Comparison of ENCODE assay signal across 12 cellular contexts in the genomic region with DNA sequence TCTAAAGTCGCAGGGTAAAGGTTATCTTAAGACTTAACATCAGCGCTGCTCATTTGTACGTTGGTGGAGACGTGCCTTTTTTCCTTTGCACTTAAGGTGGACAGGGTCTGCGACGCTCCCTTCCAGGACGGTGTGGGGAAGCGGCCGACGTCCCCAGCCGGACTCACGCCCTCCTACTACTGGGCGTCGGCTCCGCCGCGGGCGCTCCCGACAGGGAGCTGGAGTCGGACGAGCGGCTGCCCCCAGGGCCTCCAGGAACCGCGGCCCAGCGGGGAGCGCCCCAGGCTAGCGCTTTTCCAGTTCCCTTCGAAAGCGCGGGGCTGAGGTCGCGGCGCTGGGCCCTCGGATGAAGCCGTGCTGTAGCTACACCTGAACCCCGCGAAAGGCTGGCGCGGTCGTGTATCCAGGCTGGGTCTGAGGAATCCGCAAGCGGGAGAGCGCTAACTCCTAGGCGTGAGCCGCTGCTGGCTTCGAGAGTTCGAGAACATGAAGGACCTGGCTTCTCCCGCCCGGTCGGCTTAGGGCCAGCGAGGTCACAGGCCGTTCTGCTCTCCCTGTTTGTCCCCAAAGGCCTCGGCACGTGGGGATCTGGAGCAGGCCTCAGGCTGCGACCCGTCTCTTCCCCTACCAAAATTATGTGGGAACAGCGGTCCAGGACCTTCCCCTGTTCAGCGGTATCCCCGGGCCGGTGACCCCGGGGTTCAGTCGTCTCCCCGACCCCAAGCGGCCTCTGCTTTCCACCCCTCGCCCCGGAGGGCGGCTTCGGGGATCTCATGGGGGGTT. TPM values are rescaled to one million over a fixed set of nuclear protein-coding genes. Genes with fewer than 3 reads are reported as not detected.
DNase-seq lines count a peak whose midpoint lies in the region; ATAC-seq and TF ChIP-seq lines count a peak whose summit lies in the region.
"Had no signal": no experiment of that assay in that cellular context is flagged by ENCODE, and none has a peak within 500 bp of the region (broad histone marks: within the 10 kb centered on the region; RNA-seq: fewer than 3 reads in every experiment).

No MANE protein-coding gene starts in this region.

- no peak for TF ChIP-seq POLR2A in heart left ventricle (IDR thresholded peaks at IDR 0.05)
- no peak for TF ChIP-seq POLR2A in esophagus squamous epithelium (IDR thresholded peaks at IDR 0.05)
- no peak for TF ChIP-seq POLR2A in vagina (IDR thresholded peaks at IDR 0.05)

- no peaks in the 10 kb centered on the region for H3K9me3 Mint-ChIP-seq in nephron progenitor cell

- no peak for ATAC-seq in heart left ventricle
- ATAC-seq in GM21390 (IDR thresholded peaks at IDR 0.05; ENCODE audit: unreplicated experiment): no peak
- ATAC-seq in GM21360 (IDR thresholded peaks at IDR 0.05; ENCODE audit: unreplicated experiment): no peak
- no peak for ATAC-seq in HG03108 (IDR thresholded peaks at IDR 0.05; ENCODE audit: unreplicated experiment)

- 4 to 5% (median 5%) methylated on average over 31 to 68 of the region's 68 CpGs for WGBS in heart left ventricle, 4 donors
- 16 to 48% methylated on average over 14 to 21 of the region's 68 CpGs for WGBS in esophagus squamous epithelium, 2 donors

- no peaks in the 10 kb centered on the region for H3K36me3 ChIP-seq in heart left ventricle
- no peaks in the 10 kb centered on the region for H3K36me3 ChIP-seq in esophagus squamous epithelium
- H3K36me3 ChIP-seq in vagina: no peaks in the 10 kb centered on the region
- H3K36me3 ChIP-seq: right lobe of liver had no signal

- H3K27me3 Mint-ChIP-seq in nephron progenitor cell (ENCODE audit: low read depth, poor library complexity): peaks cover 98% of the 10 kb centered on the region

- no peaks in the 10 kb centered on the region for H3K9me3 ChIP-seq in heart left ventricle
- no peaks in the 10 kb centered on the region for H3K9me3 ChIP-seq in esophagus squamous epithelium
- no peaks in the 10 kb centered on the region for H3K9me3 ChIP-seq in vagina
- H3K9me3 ChIP-seq: right lobe of liver had no signal

- H3K4me3 ChIP-seq in heart left ventricle (peak overlapping the region in 10 of 12 donors; percentile 10 to 53 (median 34)), esophagus squamous epithelium (peak overlapping the region in 3 of 4 donors; percentile 50 to 68 (median 55)), vagina (peak overlapping the region; percentile 30 to 43)
- H3K4me3 ChIP-seq: right lobe of liver had no signal

- peak overlapping the region; percentile 80 for H3K4me3 Mint-ChIP-seq in nephron progenitor cell

- peaks cover 65% of the 10 kb centered on the region for H3K4me1 Mint-ChIP-seq in nephron progenitor cell

- H3K4me1 ChIP-seq in heart left ventricle (peaks cover 0 to 55% (median 19%) of the 10 kb centered on the region in 12 donors), esophagus squamous epithelium (peaks cover 15 to 75% (median 26%) of the 10 kb centered on the region in 3 donors), vagina (peaks cover 50% of the 10 kb centered on the region)

- no peak for DNase-seq in heart left ventricle
- DNase-seq in cardiac septum (ENCODE audit: low spot score): no peak
- DNase-seq in esophagus squamous epithelium (lab: John Stamatoyannopoulos, UW): no peak
- peak; percentile 38 for DNase-seq in nephron progenitor cell
- DNase-seq in vagina (ENCODE audit: extremely low spot score in 2 of 2): no peak
- DNase-seq: MM.1S, right lobe of liver had no signal

- no peak for TF ChIP-seq CTCF in heart left ventricle (IDR thresholded peaks at IDR 0.05)
- TF ChIP-seq CTCF in esophagus squamous epithelium (IDR thresholded peaks at IDR 0.05): no peak
- no peak for TF ChIP-seq CTCF in nephron progenitor cell (IDR thresholded peaks at IDR 0.05)
- TF ChIP-seq CTCF in vagina (IDR thresholded peaks at IDR 0.05): no peak

- H3K27me3 ChIP-seq in heart left ventricle (peaks cover 85 to 100% (median 98%) of the 10 kb centered on the region in 9 donors), esophagus squamous epithelium (peaks cover 6 to 100% (median 47%) of the 10 kb centered on the region in 4 donors), vagina (peaks cover 55% of the 10 kb centered on the region)

- H3K27ac ChIP-seq in heart left ventricle (no peak overlapping the region), esophagus squamous epithelium (peak overlapping the region in 1 of 4 donors; percentile 80), vagina (no peak overlapping the region)
- H3K27ac ChIP-seq: right lobe of liver had no signal

- no peak overlapping the region for H3K27ac Mint-ChIP-seq in nephron progenitor cell

- no peaks in the 10 kb centered on the region for H3K36me3 Mint-ChIP-seq in nephron progenitor cell (ENCODE audit: low read depth)

- intact Hi-C loops in heart left ventricle (cut with DNase I): no loop called here
- intact Hi-C loops in cardiac septum (cut with DNase I): no loop called here
- intact Hi-C loops in esophagus squamous epithelium (cut with DNase I): no loop called here
- intact Hi-C loops in vagina (cut with DNase I): no loop called here

RNA-seq across cellular contexts. Expression of gene DMRT3, which starts 3.8 kb away (rescaled TPM):
- total RNA-seq in heart left ventricle (under 1 TPM in 1 of 9 donors, not detected in 8; 0.15 TPM), cardiac septum (0.16 TPM), esophagus squamous epithelium (1 to 10 TPM in 1 of 4 donors, not detected in 3; 1.0 TPM), vagina (not detected)
- not detected for polyA plus RNA-seq in heart left ventricle
- total RNA-seq: frontal cortex, right lobe of liver had no signal
- polyA plus RNA-seq: BJ had no signal
